8 cellular contexts compared by ENCODE assay signal in the genomic region with DNA sequence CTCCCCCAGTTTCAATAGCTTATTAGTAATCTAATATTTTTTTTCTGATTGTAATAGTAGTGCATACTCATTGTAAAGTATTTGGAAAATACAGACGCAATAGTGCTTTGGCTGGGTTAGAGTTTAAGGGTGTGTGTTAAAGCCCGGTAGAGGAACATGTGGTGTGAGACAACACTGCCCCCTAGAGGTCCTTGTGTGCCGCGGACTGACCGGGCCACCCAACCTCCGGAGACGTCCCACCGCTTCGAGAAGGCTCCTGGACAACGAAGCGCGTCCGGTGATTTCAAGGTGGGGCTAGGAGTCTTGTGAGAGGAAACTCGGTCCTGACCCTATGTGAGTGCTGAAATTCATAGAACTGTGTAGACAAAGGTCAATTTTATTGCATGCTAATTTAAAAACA.
DNase-seq lines count a peak whose midpoint lies in the region; ATAC-seq and TF ChIP-seq lines count a peak whose summit lies in the region.
"Not testable (repeated sequence)": the region's sequence is repeated elsewhere in the genome, so short reads cannot be mapped to it uniquely, and the experiment has no call there.

No MANE protein-coding gene starts in this region.

- H3K9me3 ChIP-seq in lung (ENCODE audit: control insufficient read depth in 2 of 2, insufficient read depth in 1 of 2, low read length in 1 of 2), result not testable (repeated sequence)

- not testable (repeated sequence) for H3K36me3 ChIP-seq in lung (ENCODE audit: control insufficient read depth in 2 of 2, insufficient read depth in 2 of 2, low read length in 2 of 2)

- ATAC-seq in GM19467 (IDR thresholded peaks at IDR 0.05; ENCODE audit: unreplicated experiment), result peak; percentile 67
- ATAC-seq in HG02798 (IDR thresholded peaks at IDR 0.05; ENCODE audit: poor library complexity, unreplicated experiment), result peak; percentile 92
- ATAC-seq in HG03558 (IDR thresholded peaks at IDR 0.05; ENCODE audit: extremely low read depth, unreplicated experiment), result peak; percentile 82
- ATAC-seq in activated CD8-positive, alpha-beta memory T cell treated with anti-CD3 and anti-CD28 coated beads, Interleukin-2, amount 10 ng/mL, durations not matched to agents 7 days and 5 days, result peak; percentile 95
- ATAC-seq in lung (ENCODE audit: insufficient read depth, low FRiP score), result peak; percentile 91

- not testable (repeated sequence) for H3K36me3 Mint-ChIP-seq in Calu3 (ENCODE audit: insufficient read depth, unreplicated experiment); activated CD8-positive, alpha-beta memory T cell treated with anti-CD3 and anti-CD28 coated beads, Interleukin-2, amount 10 ng/mL, durations not matched to agents 7 days and 5 days; endothelial cell (ENCODE audit: low read depth, unreplicated experiment)

- intact Hi-C loops in Calu3 (cut with micrococcal nuclease; ENCODE audit: unreplicated experiment), result not testable (repeated sequence)

- H3K27me3 ChIP-seq in lung (ENCODE audit: control insufficient read depth, insufficient read depth), result not testable (repeated sequence)

- H3K9me3 Mint-ChIP-seq in Calu3 (ENCODE audit: low read depth, unreplicated experiment); activated CD8-positive, alpha-beta memory T cell treated with anti-CD3 and anti-CD28 coated beads, Interleukin-2, amount 10 ng/mL, durations not matched to agents 7 days and 5 days (ENCODE audit: low read depth); endothelial cell (ENCODE audit: unreplicated experiment): not testable (repeated sequence)

- not testable (repeated sequence) for H3K27me3 Mint-ChIP-seq in Calu3 (ENCODE audit: unreplicated experiment); activated CD8-positive, alpha-beta memory T cell treated with anti-CD3 and anti-CD28 coated beads, Interleukin-2, amount 10 ng/mL, durations not matched to agents 7 days and 5 days; endothelial cell (ENCODE audit: unreplicated experiment)

- WGBS in lung, 2 donors, result 0 to 2% methylated on average over 5 to 12 of the region's 14 CpGs

- H3K4me3 Mint-ChIP-seq in Calu3 (ENCODE audit: low read depth, unreplicated experiment); activated CD8-positive, alpha-beta memory T cell treated with anti-CD3 and anti-CD28 coated beads, Interleukin-2, amount 10 ng/mL, durations not matched to agents 7 days and 5 days; endothelial cell (ENCODE audit: unreplicated experiment): not testable (repeated sequence)

- CTCF ChIA-PET in Calu3 (lab: Charles Lee); activated CD8-positive, alpha-beta memory T cell treated with anti-CD3 and anti-CD28 coated beads, Interleukin-2, amount 10 ng/mL, durations not matched to agents 7 days and 5 days (lab: Charles Lee): not testable (repeated sequence)

- not testable (repeated sequence) for BruUV-seq in Calu3 (replicated peaks; lab: Mats Ljungman, UMichigan)

- not testable (repeated sequence) for TF ChIP-seq CTCF in Calu3 (IDR thresholded peaks at IDR 0.05; ENCODE audit: unreplicated experiment); endothelial cell (IDR thresholded peaks at IDR 0.05; ENCODE audit: unreplicated experiment); lung (IDR thresholded peaks at IDR 0.05; ENCODE audit: control extremely low read depth, extremely low read depth)

- not testable (repeated sequence) for H3K4me1 ChIP-seq in lung (ENCODE audit: control insufficient read depth in 2 of 2, insufficient read depth in 2 of 2, low read length in 2 of 2)

- not testable (repeated sequence) for H3K27ac Mint-ChIP-seq in Calu3 (ENCODE audit: unreplicated experiment); activated CD8-positive, alpha-beta memory T cell treated with anti-CD3 and anti-CD28 coated beads, Interleukin-2, amount 10 ng/mL, durations not matched to agents 7 days and 5 days; endothelial cell (ENCODE audit: unreplicated experiment)

- H3K4me3 ChIP-seq in lung, result not testable (repeated sequence)

- DNase-seq in Calu3, result peak; percentile 23
- DNase-seq in activated CD8-positive, alpha-beta memory T cell treated with anti-CD3 and anti-CD28 coated beads, Interleukin-2, amount 10 ng/mL, durations not matched to agents 7 days and 5 days, result peak; percentile 49
- DNase-seq in endothelial cell (ENCODE audit: low spot score), result peak; percentile 4
- not testable (repeated sequence) for DNase-seq in lung (ENCODE audit: low spot score)
- DNase-seq in stimulated activated CD8-positive, alpha-beta memory T cell treated with anti-CD3 and anti-CD28 coated beads, Interleukin-4, amount 100 ng/mL, for 48 hours, result peak; percentile 28

- H3K4me1 Mint-ChIP-seq in Calu3 (ENCODE audit: low read depth, unreplicated experiment); activated CD8-positive, alpha-beta memory T cell treated with anti-CD3 and anti-CD28 coated beads, Interleukin-2, amount 10 ng/mL, durations not matched to agents 7 days and 5 days; endothelial cell (ENCODE audit: unreplicated experiment): not testable (repeated sequence)

- H3K27ac ChIP-seq in lung (ENCODE audit: low read depth in 1 of 2, low read length in 1 of 2), result not testable (repeated sequence)
